1 cellular context compared by ENCODE assay signal in the genomic region with DNA sequence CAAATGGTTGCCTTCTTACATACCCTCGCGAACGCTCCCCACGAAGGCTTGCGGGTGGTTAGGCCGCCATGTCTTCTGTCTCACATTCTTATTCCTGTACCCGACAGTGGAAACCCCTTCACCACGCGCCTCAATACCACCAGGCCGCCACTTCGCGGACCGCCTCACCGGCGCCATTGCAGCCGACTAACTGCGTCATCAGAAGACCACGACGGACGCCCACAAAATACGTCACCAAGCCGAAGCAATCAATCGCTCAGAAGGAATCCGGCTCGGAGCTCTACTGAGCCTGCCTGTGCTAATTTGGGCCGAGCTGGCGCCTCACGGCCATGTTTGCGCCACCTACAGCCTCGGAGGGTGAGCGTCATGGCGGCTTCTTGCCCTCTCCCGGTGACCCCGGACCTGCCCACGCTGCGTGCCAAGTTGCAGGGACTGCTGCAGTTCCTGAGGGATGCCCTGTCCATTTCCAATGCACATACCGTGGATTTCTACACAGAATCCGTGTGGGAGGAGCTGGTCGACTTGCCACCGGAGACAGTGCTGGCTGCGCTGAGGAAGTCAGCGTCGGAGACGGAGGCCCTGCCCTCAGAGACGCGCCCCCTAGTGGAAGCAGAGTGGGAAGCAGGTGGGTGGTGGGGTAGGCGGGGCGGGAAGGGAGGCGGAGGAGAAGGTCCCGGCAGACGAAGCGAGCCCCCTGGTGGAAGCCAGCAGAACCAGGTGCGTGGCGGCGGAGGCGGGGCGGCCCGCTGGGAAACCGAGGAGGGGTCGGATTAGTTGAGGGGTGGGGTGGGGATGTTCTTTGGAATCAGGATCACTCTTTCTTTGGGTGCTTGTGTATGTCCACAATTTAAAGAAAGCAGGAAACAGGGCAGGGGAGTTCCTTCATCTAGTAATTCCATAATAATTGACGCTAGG.
TF ChIP-seq lines count a peak whose summit lies in the region.

A gene with protein sequence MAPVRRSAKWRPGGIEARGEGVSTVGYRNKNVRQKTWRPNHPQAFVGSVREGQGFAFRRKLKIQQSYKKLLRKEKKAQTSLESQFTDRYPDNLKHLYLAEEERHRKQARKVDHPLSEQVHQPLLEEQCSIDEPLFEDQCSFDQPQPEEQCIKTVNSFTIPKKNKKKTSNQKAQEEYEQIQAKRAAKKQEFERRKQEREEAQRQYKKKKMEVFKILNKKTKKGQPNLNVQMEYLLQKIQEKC (minus strand): TSS at position 188 of the 915 bp plus-strand sequence. CDS start 11 bp downstream, at position 177.
A gene with protein sequence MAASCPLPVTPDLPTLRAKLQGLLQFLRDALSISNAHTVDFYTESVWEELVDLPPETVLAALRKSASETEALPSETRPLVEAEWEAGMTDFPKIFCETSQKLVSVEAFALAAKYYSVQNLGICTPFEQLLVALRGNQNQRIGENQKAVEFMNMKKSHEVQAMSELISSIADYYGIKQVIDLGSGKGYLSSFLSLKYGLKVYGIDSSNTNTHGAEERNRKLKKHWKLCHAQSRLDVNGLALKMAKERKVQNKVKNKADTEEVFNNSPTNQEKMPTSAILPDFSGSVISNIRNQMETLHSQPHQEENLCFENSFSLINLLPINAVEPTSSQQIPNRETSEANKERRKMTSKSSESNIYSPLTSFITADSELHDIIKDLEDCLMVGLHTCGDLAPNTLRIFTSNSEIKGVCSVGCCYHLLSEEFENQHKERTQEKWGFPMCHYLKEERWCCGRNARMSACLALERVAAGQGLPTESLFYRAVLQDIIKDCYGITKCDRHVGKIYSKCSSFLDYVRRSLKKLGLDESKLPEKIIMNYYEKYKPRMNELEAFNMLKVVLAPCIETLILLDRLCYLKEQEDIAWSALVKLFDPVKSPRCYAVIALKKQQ (plus strand): TSS at position 330 of the 915 bp plus-strand sequence. CDS start 37 bp downstream, at position 367.

TF ChIP-seq in K562, 482 proteins besides CTCF, POLR2A, EP300 and RAD21 (continued from another document and continues in another):
- TF ChIP-seq ZNF253 (CRISPR knock-in tag; conservative IDR thresholded peaks at IDR 0.05) = no peak
- no peak for TF ChIP-seq ZNF124 (CRISPR knock-in tag; IDR thresholded peaks at IDR 0.05)
- peak in 1 of 2 experiments; percentile 60; a peak in 1 of 4 replicates for TF ChIP-seq ETV6 (IDR thresholded peaks at IDR 0.05; ENCODE audit: borderline replicate concordance in 1 of 2, low read depth in 2 of 2, low read length in 1 of 2)
- TF ChIP-seq ETV6 (CRISPR knock-in tag; IDR thresholded peaks at IDR 0.05; ENCODE audit: borderline replicate concordance) = no peak
- TF ChIP-seq PCBP1 (IDR thresholded peaks at IDR 0.05; ENCODE audit: low read depth, low read length, poor library complexity, severe bottlenecking) = no peak
- TF ChIP-seq SNRNP70 (optimal IDR thresholded peaks at IDR 0.05; ENCODE audit: low read depth, low read length) = no peak
- TF ChIP-seq, protein P1, sequence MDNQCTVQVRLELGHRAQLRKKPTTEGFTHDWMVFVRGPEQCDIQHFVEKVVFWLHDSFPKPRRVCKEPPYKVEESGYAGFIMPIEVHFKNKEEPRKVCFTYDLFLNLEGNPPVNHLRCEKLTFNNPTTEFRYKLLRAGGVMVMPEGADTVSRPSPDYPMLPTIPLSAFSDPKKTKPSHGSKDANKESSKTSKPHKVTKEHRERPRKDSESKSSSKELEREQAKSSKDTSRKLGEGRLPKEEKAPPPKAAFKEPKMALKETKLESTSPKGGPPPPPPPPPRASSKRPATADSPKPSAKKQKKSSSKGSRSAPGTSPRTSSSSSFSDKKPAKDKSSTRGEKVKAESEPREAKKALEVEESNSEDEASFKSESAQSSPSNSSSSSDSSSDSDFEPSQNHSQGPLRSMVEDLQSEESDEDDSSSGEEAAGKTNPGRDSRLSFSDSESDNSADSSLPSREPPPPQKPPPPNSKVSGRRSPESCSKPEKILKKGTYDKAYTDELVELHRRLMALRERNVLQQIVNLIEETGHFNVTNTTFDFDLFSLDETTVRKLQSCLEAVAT (IDR thresholded peaks at IDR 0.05) = peak; percentile 96 to 100
- TF ChIP-seq, protein P2, sequence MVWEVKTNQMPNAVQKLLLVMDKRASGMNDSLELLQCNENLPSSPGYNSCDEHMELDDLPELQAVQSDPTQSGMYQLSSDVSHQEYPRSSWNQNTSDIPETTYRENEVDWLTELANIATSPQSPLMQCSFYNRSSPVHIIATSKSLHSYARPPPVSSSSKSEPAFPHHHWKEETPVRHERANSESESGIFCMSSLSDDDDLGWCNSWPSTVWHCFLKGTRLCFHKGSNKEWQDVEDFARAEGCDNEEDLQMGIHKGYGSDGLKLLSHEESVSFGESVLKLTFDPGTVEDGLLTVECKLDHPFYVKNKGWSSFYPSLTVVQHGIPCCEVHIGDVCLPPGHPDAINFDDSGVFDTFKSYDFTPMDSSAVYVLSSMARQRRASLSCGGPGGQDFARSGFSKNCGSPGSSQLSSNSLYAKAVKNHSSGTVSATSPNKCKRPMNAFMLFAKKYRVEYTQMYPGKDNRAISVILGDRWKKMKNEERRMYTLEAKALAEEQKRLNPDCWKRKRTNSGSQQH (CRISPR knock-in tag; IDR thresholded peaks at IDR 0.05) = no peak
- peak; percentile 91 for TF ChIP-seq SUPT5H (IDR thresholded peaks at IDR 0.05)
- TF ChIP-seq KLF13 (tag; IDR thresholded peaks at IDR 0.05; ENCODE audit: borderline replicate concordance, low read depth) = peak; percentile 72
- no peak for TF ChIP-seq CBX5 (IDR thresholded peaks at IDR 0.05; ENCODE audit: borderline replicate concordance, low read depth)
- 0 out of 2 replicates have a peak, but pooled peaks have one; percentile 28 for TF ChIP-seq TCF7 (IDR thresholded peaks at IDR 0.05; ENCODE audit: borderline replicate concordance)
- TF ChIP-seq, protein P3, sequence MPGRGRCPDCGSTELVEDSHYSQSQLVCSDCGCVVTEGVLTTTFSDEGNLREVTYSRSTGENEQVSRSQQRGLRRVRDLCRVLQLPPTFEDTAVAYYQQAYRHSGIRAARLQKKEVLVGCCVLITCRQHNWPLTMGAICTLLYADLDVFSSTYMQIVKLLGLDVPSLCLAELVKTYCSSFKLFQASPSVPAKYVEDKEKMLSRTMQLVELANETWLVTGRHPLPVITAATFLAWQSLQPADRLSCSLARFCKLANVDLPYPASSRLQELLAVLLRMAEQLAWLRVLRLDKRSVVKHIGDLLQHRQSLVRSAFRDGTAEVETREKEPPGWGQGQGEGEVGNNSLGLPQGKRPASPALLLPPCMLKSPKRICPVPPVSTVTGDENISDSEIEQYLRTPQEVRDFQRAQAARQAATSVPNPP (IDR thresholded peaks at IDR 0.05; ENCODE audit: borderline replicate concordance, insufficient read depth, insufficient read length) = no peak
- no peak for TF ChIP-seq HOXB6 (CRISPR knock-in tag; IDR thresholded peaks at IDR 0.05; ENCODE audit: borderline replicate concordance)
- TF ChIP-seq, protein P4, sequence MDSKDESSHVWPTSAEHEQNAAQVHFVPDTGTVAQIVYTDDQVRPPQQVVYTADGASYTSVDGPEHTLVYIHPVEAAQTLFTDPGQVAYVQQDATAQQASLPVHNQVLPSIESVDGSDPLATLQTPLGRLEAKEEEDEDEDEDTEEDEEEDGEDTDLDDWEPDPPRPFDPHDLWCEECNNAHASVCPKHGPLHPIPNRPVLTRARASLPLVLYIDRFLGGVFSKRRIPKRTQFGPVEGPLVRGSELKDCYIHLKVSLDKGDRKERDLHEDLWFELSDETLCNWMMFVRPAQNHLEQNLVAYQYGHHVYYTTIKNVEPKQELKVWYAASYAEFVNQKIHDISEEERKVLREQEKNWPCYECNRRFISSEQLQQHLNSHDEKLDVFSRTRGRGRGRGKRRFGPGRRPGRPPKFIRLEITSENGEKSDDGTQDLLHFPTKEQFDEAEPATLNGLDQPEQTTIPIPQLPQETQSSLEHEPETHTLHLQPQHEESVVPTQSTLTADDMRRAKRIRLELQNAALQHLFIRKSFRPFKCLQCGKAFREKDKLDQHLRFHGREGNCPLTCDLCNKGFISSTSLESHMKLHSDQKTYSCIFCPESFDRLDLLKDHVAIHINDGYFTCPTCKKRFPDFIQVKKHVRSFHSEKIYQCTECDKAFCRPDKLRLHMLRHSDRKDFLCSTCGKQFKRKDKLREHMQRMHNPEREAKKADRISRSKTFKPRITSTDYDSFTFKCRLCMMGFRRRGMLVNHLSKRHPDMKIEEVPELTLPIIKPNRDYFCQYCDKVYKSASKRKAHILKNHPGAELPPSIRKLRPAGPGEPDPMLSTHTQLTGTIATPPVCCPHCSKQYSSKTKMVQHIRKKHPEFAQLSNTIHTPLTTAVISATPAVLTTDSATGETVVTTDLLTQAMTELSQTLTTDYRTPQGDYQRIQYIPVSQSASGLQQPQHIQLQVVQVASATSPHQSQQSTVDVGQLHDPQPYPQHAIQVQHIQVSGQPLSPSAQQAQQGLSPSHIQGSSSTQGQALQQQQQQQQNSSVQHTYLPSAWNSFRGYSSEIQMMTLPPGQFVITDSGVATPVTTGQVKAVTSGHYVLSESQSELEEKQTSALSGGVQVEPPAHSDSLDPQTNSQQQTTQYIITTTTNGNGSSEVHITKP (IDR thresholded peaks at IDR 0.05; ENCODE audit: partially characterized antibody) = peak; percentile 9
- no peak for TF ChIP-seq CCAR2 (IDR thresholded peaks at IDR 0.05; ENCODE audit: low read depth, low read length)
- TF ChIP-seq, protein P5, sequence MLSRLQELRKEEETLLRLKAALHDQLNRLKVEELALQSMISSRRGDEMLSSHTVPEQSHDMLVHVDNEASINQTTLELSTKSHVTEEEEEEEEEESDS (CRISPR knock-in tag; IDR thresholded peaks at IDR 0.05) = no peak
- TF ChIP-seq, protein P6, sequence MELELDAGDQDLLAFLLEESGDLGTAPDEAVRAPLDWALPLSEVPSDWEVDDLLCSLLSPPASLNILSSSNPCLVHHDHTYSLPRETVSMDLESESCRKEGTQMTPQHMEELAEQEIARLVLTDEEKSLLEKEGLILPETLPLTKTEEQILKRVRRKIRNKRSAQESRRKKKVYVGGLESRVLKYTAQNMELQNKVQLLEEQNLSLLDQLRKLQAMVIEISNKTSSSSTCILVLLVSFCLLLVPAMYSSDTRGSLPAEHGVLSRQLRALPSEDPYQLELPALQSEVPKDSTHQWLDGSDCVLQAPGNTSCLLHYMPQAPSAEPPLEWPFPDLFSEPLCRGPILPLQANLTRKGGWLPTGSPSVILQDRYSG (tag; conservative IDR thresholded peaks at IDR 0.05; ENCODE audit: low read depth) = no peak; the same call in 1 of the 2 replicates
- peak; percentile 88 for TF ChIP-seq GABPB1 (CRISPR knock-in tag; IDR thresholded peaks at IDR 0.05)
- no peak for TF ChIP-seq ZNF668 (CRISPR knock-in tag; IDR thresholded peaks at IDR 0.05)
- TF ChIP-seq, protein P7, sequence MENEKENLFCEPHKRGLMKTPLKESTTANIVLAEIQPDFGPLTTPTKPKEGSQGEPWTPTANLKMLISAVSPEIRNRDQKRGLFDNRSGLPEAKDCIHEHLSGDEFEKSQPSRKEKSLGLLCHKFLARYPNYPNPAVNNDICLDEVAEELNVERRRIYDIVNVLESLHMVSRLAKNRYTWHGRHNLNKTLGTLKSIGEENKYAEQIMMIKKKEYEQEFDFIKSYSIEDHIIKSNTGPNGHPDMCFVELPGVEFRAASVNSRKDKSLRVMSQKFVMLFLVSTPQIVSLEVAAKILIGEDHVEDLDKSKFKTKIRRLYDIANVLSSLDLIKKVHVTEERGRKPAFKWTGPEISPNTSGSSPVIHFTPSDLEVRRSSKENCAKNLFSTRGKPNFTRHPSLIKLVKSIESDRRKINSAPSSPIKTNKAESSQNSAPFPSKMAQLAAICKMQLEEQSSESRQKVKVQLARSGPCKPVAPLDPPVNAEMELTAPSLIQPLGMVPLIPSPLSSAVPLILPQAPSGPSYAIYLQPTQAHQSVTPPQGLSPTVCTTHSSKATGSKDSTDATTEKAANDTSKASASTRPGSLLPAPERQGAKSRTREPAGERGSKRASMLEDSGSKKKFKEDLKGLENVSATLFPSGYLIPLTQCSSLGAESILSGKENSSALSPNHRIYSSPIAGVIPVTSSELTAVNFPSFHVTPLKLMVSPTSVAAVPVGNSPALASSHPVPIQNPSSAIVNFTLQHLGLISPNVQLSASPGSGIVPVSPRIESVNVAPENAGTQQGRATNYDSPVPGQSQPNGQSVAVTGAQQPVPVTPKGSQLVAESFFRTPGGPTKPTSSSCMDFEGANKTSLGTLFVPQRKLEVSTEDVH (IDR thresholded peaks at IDR 0.05; ENCODE audit: low read depth, partially characterized antibody) = peak; percentile 87
- TF ChIP-seq TGIF2 (CRISPR knock-in tag; IDR thresholded peaks at IDR 0.05) = no peak
- no peak for TF ChIP-seq HMG20A (CRISPR knock-in tag; conservative IDR thresholded peaks at IDR 0.05)
- TF ChIP-seq SNIP1 (IDR thresholded peaks at IDR 0.05; ENCODE audit: low read depth) = peak; percentile 79
- TF ChIP-seq, protein P8, sequence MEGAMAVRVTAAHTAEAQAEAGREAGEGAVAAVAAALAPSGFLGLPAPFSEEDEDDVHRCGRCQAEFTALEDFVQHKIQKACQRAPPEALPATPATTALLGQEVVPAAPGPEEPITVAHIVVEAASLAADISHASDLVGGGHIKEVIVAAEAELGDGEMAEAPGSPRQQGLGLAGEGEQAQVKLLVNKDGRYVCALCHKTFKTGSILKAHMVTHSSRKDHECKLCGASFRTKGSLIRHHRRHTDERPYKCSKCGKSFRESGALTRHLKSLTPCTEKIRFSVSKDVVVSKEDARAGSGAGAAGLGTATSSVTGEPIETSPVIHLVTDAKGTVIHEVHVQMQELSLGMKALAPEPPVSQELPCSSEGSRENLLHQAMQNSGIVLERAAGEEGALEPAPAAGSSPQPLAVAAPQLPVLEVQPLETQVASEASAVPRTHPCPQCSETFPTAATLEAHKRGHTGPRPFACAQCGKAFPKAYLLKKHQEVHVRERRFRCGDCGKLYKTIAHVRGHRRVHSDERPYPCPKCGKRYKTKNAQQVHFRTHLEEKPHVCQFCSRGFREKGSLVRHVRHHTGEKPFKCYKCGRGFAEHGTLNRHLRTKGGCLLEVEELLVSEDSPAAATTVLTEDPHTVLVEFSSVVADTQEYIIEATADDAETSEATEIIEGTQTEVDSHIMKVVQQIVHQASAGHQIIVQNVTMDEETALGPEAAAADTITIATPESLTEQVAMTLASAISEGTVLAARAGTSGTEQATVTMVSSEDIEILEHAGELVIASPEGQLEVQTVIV (CRISPR knock-in tag; IDR thresholded peaks at IDR 0.05; ENCODE audit: borderline replicate concordance) = no peak
- no peak for TF ChIP-seq MECOM (CRISPR knock-in tag; IDR thresholded peaks at IDR 0.05)
- TF ChIP-seq SPI1 (IDR thresholded peaks at IDR 0.05; ENCODE audit: borderline replicate concordance, low read depth, low read length) = peak; percentile 82
- TF ChIP-seq SIN3A (IDR thresholded peaks at IDR 0.05; ENCODE audit: borderline replicate concordance in 2 of 2, control insufficient read depth in 1 of 2, low read depth in 2 of 2, low read length in 2 of 2) = peak; percentile 68 to 81
- no peak for TF ChIP-seq WHSC1 (IDR thresholded peaks at IDR 0.05; ENCODE audit: low read length)
- TF ChIP-seq CAMTA2 (CRISPR knock-in tag; conservative IDR thresholded peaks at IDR 0.05) = no peak
- TF ChIP-seq CHD4 (IDR thresholded peaks at IDR 0.05; ENCODE audit: insufficient read depth, insufficient replicate concordance, low read depth, low read length, poor library complexity, severe bottlenecking) = no peak
- no peak for TF ChIP-seq MED1 (CRISPR knock-in tag; IDR thresholded peaks at IDR 0.05; ENCODE audit: borderline replicate concordance)
- no peak for TF ChIP-seq SMAD3 (CRISPR knock-in tag; conservative IDR thresholded peaks at IDR 0.05)
- peak; percentile 77 for TF ChIP-seq CXXC5 (CRISPR knock-in tag; IDR thresholded peaks at IDR 0.05)
- TF ChIP-seq ZNF76 (CRISPR knock-in tag; IDR thresholded peaks at IDR 0.05; ENCODE audit: borderline replicate concordance) = no peak
- no peak for TF ChIP-seq PPARD (CRISPR knock-in tag; IDR thresholded peaks at IDR 0.05)
- TF ChIP-seq TCF7L2 (IDR thresholded peaks at IDR 0.05; ENCODE audit: low read depth, low read length) = 0 out of 2 replicates have a peak, but pooled peaks have one; percentile 43
